Comparison of ENCODE assay signal across 1 cellular context in the genomic region with DNA sequence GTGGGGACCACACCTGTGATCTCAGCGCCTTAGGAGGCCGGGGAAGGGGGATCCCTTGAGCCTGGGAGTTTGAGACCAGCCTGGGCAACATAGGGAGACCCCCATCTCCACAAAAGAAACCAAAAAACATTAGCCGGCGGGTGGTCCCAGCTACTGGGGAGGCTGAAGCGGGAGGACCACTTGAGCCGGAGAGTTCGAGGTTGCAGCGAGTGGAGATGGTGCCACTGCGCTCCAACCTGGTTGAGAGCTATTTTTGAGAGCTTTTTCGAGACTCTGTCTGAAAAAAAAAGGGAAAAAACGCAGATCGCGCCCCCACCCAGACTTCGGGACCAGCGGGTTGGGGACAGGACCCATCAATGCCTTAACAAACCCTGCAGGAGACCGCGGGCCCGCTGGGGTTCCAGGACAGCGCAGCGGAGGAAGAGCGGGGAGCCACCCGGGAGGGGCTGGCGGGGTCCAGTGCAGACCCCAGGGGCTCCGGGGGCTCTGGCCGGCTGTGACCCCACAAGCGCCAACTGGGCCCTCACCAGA.
TF ChIP-seq lines count a peak whose summit lies in the region.

No MANE protein-coding gene starts in this region.

TF ChIP-seq in HepG2, 621 proteins besides CTCF, POLR2A, EP300 and RAD21:
- TF ChIP-seq, protein P1, sequence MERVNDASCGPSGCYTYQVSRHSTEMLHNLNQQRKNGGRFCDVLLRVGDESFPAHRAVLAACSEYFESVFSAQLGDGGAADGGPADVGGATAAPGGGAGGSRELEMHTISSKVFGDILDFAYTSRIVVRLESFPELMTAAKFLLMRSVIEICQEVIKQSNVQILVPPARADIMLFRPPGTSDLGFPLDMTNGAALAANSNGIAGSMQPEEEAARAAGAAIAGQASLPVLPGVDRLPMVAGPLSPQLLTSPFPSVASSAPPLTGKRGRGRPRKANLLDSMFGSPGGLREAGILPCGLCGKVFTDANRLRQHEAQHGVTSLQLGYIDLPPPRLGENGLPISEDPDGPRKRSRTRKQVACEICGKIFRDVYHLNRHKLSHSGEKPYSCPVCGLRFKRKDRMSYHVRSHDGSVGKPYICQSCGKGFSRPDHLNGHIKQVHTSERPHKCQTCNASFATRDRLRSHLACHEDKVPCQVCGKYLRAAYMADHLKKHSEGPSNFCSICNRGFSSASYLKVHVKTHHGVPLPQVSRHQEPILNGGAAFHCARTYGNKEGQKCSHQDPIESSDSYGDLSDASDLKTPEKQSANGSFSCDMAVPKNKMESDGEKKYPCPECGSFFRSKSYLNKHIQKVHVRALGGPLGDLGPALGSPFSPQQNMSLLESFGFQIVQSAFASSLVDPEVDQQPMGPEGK (CRISPR knock-in tag; IDR thresholded peaks at IDR 0.05): no peak
- TF ChIP-seq ZNF224 (CRISPR knock-in tag; IDR thresholded peaks at IDR 0.05) (no peak), PPARG (CRISPR knock-in tag; conservative IDR thresholded peaks at IDR 0.05) (no peak), NFE2L2 (IDR thresholded peaks at IDR 0.05; ENCODE audit: low read length) (no peak), POGK (CRISPR knock-in tag; conservative IDR thresholded peaks at IDR 0.05) (no peak), ZNF263 (CRISPR knock-in tag; IDR thresholded peaks at IDR 0.05) (peak; percentile 83), NR2F1 (CRISPR knock-in tag; IDR thresholded peaks at IDR 0.05) (no peak), REL (CRISPR knock-in tag; conservative IDR thresholded peaks at IDR 0.05) (0 out of 2 replicates have a peak, but pooled peaks have one; percentile 43), ELF4 (CRISPR knock-in tag; IDR thresholded peaks at IDR 0.05; ENCODE audit: borderline replicate concordance) (no peak), PHF5A (CRISPR knock-in tag; IDR thresholded peaks at IDR 0.05; ENCODE audit: low read depth, unreplicated experiment) (no peak), ZBTB26 (CRISPR knock-in tag; IDR thresholded peaks at IDR 0.05; ENCODE audit: borderline replicate concordance) (no peak), NCOR1 (IDR thresholded peaks at IDR 0.05; ENCODE audit: borderline replicate concordance, low read length) (no peak), PLRG1 (conservative IDR thresholded peaks at IDR 0.05) (no peak), NFIC (IDR thresholded peaks at IDR 0.05; ENCODE audit: low read length) (no peak)
- TF ChIP-seq, protein P2, sequence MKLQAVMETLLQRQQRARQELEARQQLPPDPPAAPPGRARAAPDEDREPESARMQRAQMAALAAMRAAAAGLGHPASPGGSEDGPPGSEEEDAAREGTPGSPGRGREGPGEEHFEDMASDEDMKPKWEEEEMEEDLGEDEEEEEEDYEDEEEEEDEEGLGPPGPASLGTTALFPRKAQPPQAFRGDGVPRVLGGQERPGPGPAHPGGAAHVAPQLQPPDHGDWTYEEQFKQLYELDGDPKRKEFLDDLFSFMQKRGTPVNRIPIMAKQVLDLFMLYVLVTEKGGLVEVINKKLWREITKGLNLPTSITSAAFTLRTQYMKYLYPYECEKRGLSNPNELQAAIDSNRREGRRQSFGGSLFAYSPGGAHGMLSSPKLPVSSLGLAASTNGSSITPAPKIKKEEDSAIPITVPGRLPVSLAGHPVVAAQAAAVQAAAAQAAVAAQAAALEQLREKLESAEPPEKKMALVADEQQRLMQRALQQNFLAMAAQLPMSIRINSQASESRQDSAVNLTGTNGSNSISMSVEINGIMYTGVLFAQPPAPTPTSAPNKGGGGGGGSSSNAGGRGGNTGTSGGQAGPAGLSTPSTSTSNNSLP (IDR thresholded peaks at IDR 0.05; ENCODE audit: low read depth, low read length): no peak
- TF ChIP-seq, protein P3, sequence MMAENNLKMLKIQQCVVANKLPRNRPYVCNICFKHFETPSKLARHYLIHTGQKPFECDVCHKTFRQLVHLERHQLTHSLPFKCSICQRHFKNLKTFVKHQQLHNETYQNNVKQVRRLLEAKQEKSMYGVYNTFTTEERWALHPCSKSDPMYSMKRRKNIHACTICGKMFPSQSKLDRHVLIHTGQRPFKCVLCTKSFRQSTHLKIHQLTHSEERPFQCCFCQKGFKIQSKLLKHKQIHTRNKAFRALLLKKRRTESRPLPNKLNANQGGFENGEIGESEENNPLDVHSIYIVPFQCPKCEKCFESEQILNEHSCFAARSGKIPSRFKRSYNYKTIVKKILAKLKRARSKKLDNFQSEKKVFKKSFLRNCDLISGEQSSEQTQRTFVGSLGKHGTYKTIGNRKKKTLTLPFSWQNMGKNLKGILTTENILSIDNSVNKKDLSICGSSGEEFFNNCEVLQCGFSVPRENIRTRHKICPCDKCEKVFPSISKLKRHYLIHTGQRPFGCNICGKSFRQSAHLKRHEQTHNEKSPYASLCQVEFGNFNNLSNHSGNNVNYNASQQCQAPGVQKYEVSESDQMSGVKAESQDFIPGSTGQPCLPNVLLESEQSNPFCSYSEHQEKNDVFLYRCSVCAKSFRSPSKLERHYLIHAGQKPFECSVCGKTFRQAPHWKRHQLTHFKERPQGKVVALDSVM (CRISPR knock-in tag; IDR thresholded peaks at IDR 0.05): peak; percentile 41
TF ChIP-seq in HepG2: peak in this region for 3.
